Comparison of ENCODE assay signal across 9 cellular contexts in genomic region chr11:57288771-57289579, GRCh38. TPM values are rescaled to one million over a fixed set of nuclear protein-coding genes. Genes with fewer than 3 reads are reported as not detected.
DNase-seq lines count a peak whose midpoint lies in the region; ATAC-seq and TF ChIP-seq lines count a peak whose summit lies in the region.
"Had no signal": no experiment of that assay in that cellular context is flagged by ENCODE, and none has a peak within 500 bp of the region (broad histone marks: within the 10 kb centered on the region; RNA-seq: fewer than 3 reads in every experiment).

No MANE protein-coding gene starts in this region.

- H3K4me3 ChIP-seq in HUES48 (ENCODE audit: low read depth, low read length) (no peak overlapping the region), astrocyte of the spinal cord (ENCODE audit: low read depth, low read length) (no peak overlapping the region), mesendoderm (ENCODE audit: low read length) (no peak overlapping the region)

- WGBS in mesendoderm (ENCODE audit: extremely low coverage, insufficient coverage, low lambda C conversion rate), result no CpG with 5 or more reads among the region's 11 CpGs

- H4K5ac ChIP-seq in mesendoderm (ENCODE audit: low read length), result no peak overlapping the region

- no peak overlapping the region for H3K4me3 Mint-ChIP-seq in CD4-positive, alpha-beta T cell

- POLR2A ChIA-PET in CD4-positive, alpha-beta T cell (lab: Charles Lee), result no interaction called here

- H2AK5ac ChIP-seq in mesendoderm (ENCODE audit: low read length), result no peak overlapping the region

- no peak overlapping the region for H3K23ac ChIP-seq in mesendoderm (ENCODE audit: low read length)

- no peak overlapping the region for H3K27ac Mint-ChIP-seq in CD4-positive, alpha-beta T cell

- H3K36me3 ChIP-seq in HUES48 (ENCODE audit: control insufficient read depth, insufficient read depth, low read length), result no peaks in the 10 kb centered on the region
- no peaks in the 10 kb centered on the region for H3K36me3 ChIP-seq in mesendoderm (ENCODE audit: control insufficient read depth, insufficient read depth, low read length)

- no peak overlapping the region for H2BK5ac ChIP-seq in mesendoderm (ENCODE audit: low read length)

- H3K4me1 ChIP-seq in HUES48 (ENCODE audit: control insufficient read depth, insufficient read depth, low read length) (peaks cover 14% of the 10 kb centered on the region), mesendoderm (ENCODE audit: control insufficient read depth, low read depth, low read length) (no peaks in the 10 kb centered on the region)

- TF ChIP-seq CTCF in astrocyte of the spinal cord (IDR thresholded peaks at IDR 0.05; ENCODE audit: low read depth, low read length), result no peak
- no peak for TF ChIP-seq CTCF in CD4-positive, alpha-beta T cell (IDR thresholded peaks at IDR 0.05)

- in situ Hi-C loops in astrocyte of the spinal cord (cut with HindIII; ENCODE audit: low sequenced_read_pairs), result no loop called here

- no peak overlapping the region for H2BK15ac ChIP-seq in mesendoderm (replicated peaks; ENCODE audit: low read depth)

- CTCF ChIA-PET in CD4-positive, alpha-beta T cell (lab: Charles Lee), result no interaction called here

- no peaks in the 10 kb centered on the region for H3K79me2 ChIP-seq in mesendoderm (ENCODE audit: control insufficient read depth, insufficient read depth, low read length)

- no peak overlapping the region for H3K18ac ChIP-seq in mesendoderm (ENCODE audit: low read length)

- H3K27ac ChIP-seq in HUES48 (ENCODE audit: low read depth, low read length) (peak overlapping the region; percentile 56), mesendoderm (ENCODE audit: low read depth, low read length) (no peak overlapping the region)
- H3K27ac ChIP-seq in CD4-positive, alpha-beta T cell (ENCODE audit: low read depth, low read length), result no peak overlapping the region

- no peaks in the 10 kb centered on the region for H3K79me1 ChIP-seq in mesendoderm (ENCODE audit: low read length)

- H3K9me3 ChIP-seq in HUES48 (ENCODE audit: control insufficient read depth, insufficient read depth, low read length), result no peaks in the 10 kb centered on the region
- no peaks in the 10 kb centered on the region for H3K9me3 ChIP-seq in CD4-positive, alpha-beta T cell (ENCODE audit: control insufficient read depth, low read length)

- no peaks in the 10 kb centered on the region for H3K36me3 Mint-ChIP-seq in CD4-positive, alpha-beta T cell (ENCODE audit: low read depth)

- no peak overlapping the region for H3K4ac ChIP-seq in mesendoderm (ENCODE audit: low read depth, low read length)

- no peaks in the 10 kb centered on the region for H3K9me3 Mint-ChIP-seq in CD4-positive, alpha-beta T cell

- H3K56ac ChIP-seq in mesendoderm (ENCODE audit: low read length), result no peak overlapping the region

- H3K4me1 Mint-ChIP-seq in CD4-positive, alpha-beta T cell (ENCODE audit: low read depth), result no peaks in the 10 kb centered on the region

- intact Hi-C loops in CD4-positive, alpha-beta T cell (cut with DNase I, micrococcal nuclease), result no loop called here

- no peak overlapping the region for H3K4me2 ChIP-seq in mesendoderm (ENCODE audit: low read length)

- H3K9ac ChIP-seq in HUES48 (ENCODE audit: low read depth, low read length) (no peak overlapping the region), mesendoderm (ENCODE audit: low read length) (no peak overlapping the region)

- DNase-seq in AG08395 (ENCODE audit: low spot score) (peak; percentile 58), astrocyte of the spinal cord (ENCODE audit: low read depth, low spot score) (peak; percentile 76), lung microvascular endothelial cell (ENCODE audit: low read depth in 2 of 2) (peak; percentile 75 to 98), mesendoderm (no peak)
- DNase-seq in stimulated activated CD4-positive, alpha-beta T cell treated with anti-CD3 and anti-CD28 coated beads, Interleukin-2, amount 100 ng/mL, for 24 hours, result no peak
- no peak for DNase-seq in CD4-positive, alpha-beta T cell
- no peak for DNase-seq in stimulated activated CD4-positive, alpha-beta T cell treated with anti-CD3 and anti-CD28 coated beads, Interleukin-2, amount 100 ng/mL, for 48 hours

- no peak for ATAC-seq in CD4-positive, alpha-beta T cell (ENCODE audit: poor library complexity)

- no peak overlapping the region for H4K8ac ChIP-seq in mesendoderm (ENCODE audit: low read depth, low read length)

- H3K27me3 Mint-ChIP-seq in CD4-positive, alpha-beta T cell, result peaks cover 45% of the 10 kb centered on the region

- H2BK120ac ChIP-seq in mesendoderm (ENCODE audit: low read depth, low read length), result no peak overlapping the region

- H3K27me3 ChIP-seq in HUES48 (ENCODE audit: control insufficient read depth, insufficient read depth, low read length) (no peaks in the 10 kb centered on the region), mesendoderm (ENCODE audit: insufficient read depth, low read length, poor library complexity) (no peaks in the 10 kb centered on the region)
- H3K27me3 ChIP-seq in CD4-positive, alpha-beta T cell (ENCODE audit: control insufficient read depth, insufficient read depth, low read length), result peaks cover 10% of the 10 kb centered on the region

RNA-seq across cellular contexts. Expression of gene TNKS1BP1, which starts 35.8 kb away (rescaled TPM):
- total RNA-seq in lung microvascular endothelial cell, result 39.2 and 44.6 TPM in 2 replicates
- 114 TPM for polyA plus RNA-seq in mesendoderm (2013, experiment 1 of 2)
- 106 TPM for polyA plus RNA-seq in mesendoderm (2013, experiment 2 of 2)
- 10 to 100 TPM; 12.9 to 13.2 TPM for total RNA-seq in CD4-positive, alpha-beta T cell

RNA-seq across cellular contexts. Expression of gene SSRP1, which starts 46.7 kb away (rescaled TPM):
- 34.5 and 46.9 TPM in 2 replicates for total RNA-seq in lung microvascular endothelial cell
- 242 TPM for polyA plus RNA-seq in mesendoderm (2013, experiment 1 of 2)
- 242 TPM for polyA plus RNA-seq in mesendoderm (2013, experiment 2 of 2)
- total RNA-seq in CD4-positive, alpha-beta T cell, result 10 to 100 TPM; 36.7 to 41.2 TPM

RNA-seq across cellular contexts. Expression of gene P2RX3, which starts 49.2 kb away (rescaled TPM):
- total RNA-seq in lung microvascular endothelial cell, result not detected in 2 replicates
- polyA plus RNA-seq in mesendoderm (2013, experiment 1 of 2), result 0.08 TPM
- 0.10 TPM for polyA plus RNA-seq in mesendoderm (2013, experiment 2 of 2)
- not detected for total RNA-seq in CD4-positive, alpha-beta T cell
- total RNA-seq: osteocyte had no signal

RNA-seq across cellular contexts. Expression of gene APLNR, which starts 51.9 kb away (rescaled TPM):
- under 0.01 TPM in 2 replicates for total RNA-seq in lung microvascular endothelial cell
- 17.1 TPM for polyA plus RNA-seq in mesendoderm (2013, experiment 1 of 2)
- 15.2 TPM for polyA plus RNA-seq in mesendoderm (2013, experiment 2 of 2)
- total RNA-seq in CD4-positive, alpha-beta T cell, result not detected
- total RNA-seq: osteocyte had no signal

Comparison
In these comparisons a context has a peak if more than half of its experiments do, and no peak if none do; other contexts are left out.
1. DNase-seq: peak in AG08395 (single experiment), astrocyte of the spinal cord (single experiment) and lung microvascular endothelial cell (2 of 2); none in mesendoderm (single experiment), stimulated activated CD4-positive, alpha-beta T cell treated with anti-CD3 and anti-CD28 coated beads, Interleukin-2, amount 100 ng/mL, for 24 hours (0 of 2), CD4-positive, alpha-beta T cell (0 of 10) and stimulated activated CD4-positive, alpha-beta T cell treated with anti-CD3 and anti-CD28 coated beads, Interleukin-2, amount 100 ng/mL, for 48 hours (0 of 2).